In genomic region chr7:2110586-2111396, GRCh38 we compare ENCODE assay signal across 1 cellular context.
TF ChIP-seq lines count a peak whose summit lies in the region.

No MANE protein-coding gene starts in this region.

TF ChIP-seq in HepG2, 621 proteins besides CTCF, POLR2A, EP300 and RAD21 (continued from another document and continues in another):
- TF ChIP-seq MNT (IDR thresholded peaks at IDR 0.05) (no peak), ZNF124 (CRISPR knock-in tag; IDR thresholded peaks at IDR 0.05) (no peak), FIP1L1 (IDR thresholded peaks at IDR 0.05; ENCODE audit: borderline replicate concordance, insufficient read depth, low read depth, low read length) (no peak), ARNT2 (CRISPR knock-in tag; IDR thresholded peaks at IDR 0.05; ENCODE audit: low read depth) (no peak), KAT8 (CRISPR knock-in tag; IDR thresholded peaks at IDR 0.05) (peak; percentile 88), SP5 (CRISPR knock-in tag; IDR thresholded peaks at IDR 0.05; ENCODE audit: borderline replicate concordance, low read depth) (peak; percentile 98), SKI (IDR thresholded peaks at IDR 0.05; ENCODE audit: partially characterized antibody) (peak; percentile 43), ZNF775 (CRISPR knock-in tag; IDR thresholded peaks at IDR 0.05; ENCODE audit: borderline replicate concordance) (no peak), KDM6A (CRISPR knock-in tag; IDR thresholded peaks at IDR 0.05; ENCODE audit: low read depth) (peak; percentile 75), SMAD3 (CRISPR knock-in tag; IDR thresholded peaks at IDR 0.05) (peak; percentile 59; the same call in 1 of the 2 replicates), DDIT3 (CRISPR knock-in tag; IDR thresholded peaks at IDR 0.05) (no peak), MAF1 (CRISPR knock-in tag; IDR thresholded peaks at IDR 0.05; ENCODE audit: borderline replicate concordance) (no peak), ZNF263 (CRISPR knock-in tag; IDR thresholded peaks at IDR 0.05) (peak; percentile 95), KDM1A (CRISPR knock-in tag; IDR thresholded peaks at IDR 0.05) (peak; percentile 77; the same call in 1 of the 2 replicates), PLRG1 (conservative IDR thresholded peaks at IDR 0.05) (no peak), ZNF761 (CRISPR knock-in tag; conservative IDR thresholded peaks at IDR 0.05) (peak; percentile 78; the same call in 1 of the 2 replicates), MATR3 (CRISPR knock-in tag; IDR thresholded peaks at IDR 0.05) (no peak), ZNF530 (CRISPR knock-in tag; IDR thresholded peaks at IDR 0.05; ENCODE audit: low read depth) (no peak), ZNF121 (CRISPR knock-in tag; IDR thresholded peaks at IDR 0.05) (peak; percentile 21; the same call in 1 of the 2 replicates), ATF1 (CRISPR knock-in tag; IDR thresholded peaks at IDR 0.05) (no peak), FUBP1 (CRISPR knock-in tag; IDR thresholded peaks at IDR 0.05; ENCODE audit: borderline replicate concordance) (0 out of 2 replicates have a peak, but pooled peaks have one; percentile 84), JDP2 (CRISPR knock-in tag; IDR thresholded peaks at IDR 0.05; ENCODE audit: borderline replicate concordance) (no peak), SRSF1 (optimal IDR thresholded peaks at IDR 0.05; ENCODE audit: low read depth, low read length) (peak; percentile 38), CBX2 (IDR thresholded peaks at IDR 0.05; ENCODE audit: low read depth, low read length) (no peak), CBX2 (CRISPR knock-in tag; IDR thresholded peaks at IDR 0.05; ENCODE audit: low read depth) (no peak), ZNF691 (CRISPR knock-in tag; IDR thresholded peaks at IDR 0.05; ENCODE audit: borderline replicate concordance, low read depth) (no peak), BHLHE40 (IDR thresholded peaks at IDR 0.05; ENCODE audit: low read length) (0 out of 2 replicates have a peak, but pooled peaks have one; percentile 19), ZSCAN21 (CRISPR knock-in tag; IDR thresholded peaks at IDR 0.05; ENCODE audit: borderline replicate concordance) (peak; percentile 61), ZNF383 (CRISPR knock-in tag; IDR thresholded peaks at IDR 0.05; ENCODE audit: borderline replicate concordance) (no peak), HNRNPK (IDR thresholded peaks at IDR 0.05; ENCODE audit: low read depth, low read length, poor library complexity, severe bottlenecking) (no peak), ZNF407 (CRISPR knock-in tag; IDR thresholded peaks at IDR 0.05; ENCODE audit: not compliant biosample characterization) (peak; percentile 48), U2AF1 (optimal IDR thresholded peaks at IDR 0.05; ENCODE audit: low read depth, low read length) (peak; percentile 53), ZNF446 (CRISPR knock-in tag; IDR thresholded peaks at IDR 0.05) (no peak), ZNF232 (CRISPR knock-in tag; IDR thresholded peaks at IDR 0.05; ENCODE audit: borderline replicate concordance) (no peak), ZFY (CRISPR knock-in tag; IDR thresholded peaks at IDR 0.05) (peak; percentile 73; the same call in 1 of the 2 replicates), ELK4 (CRISPR knock-in tag; IDR thresholded peaks at IDR 0.05; ENCODE audit: borderline replicate concordance) (no peak), GTF3A (CRISPR knock-in tag; conservative IDR thresholded peaks at IDR 0.05) (peak; percentile 71; the same call in 1 of the 2 replicates), TCF12 (IDR thresholded peaks at IDR 0.05) (no peak), TCF12 (CRISPR knock-in tag; IDR thresholded peaks at IDR 0.05) (no peak), ZFP36L2 (CRISPR knock-in tag; IDR thresholded peaks at IDR 0.05) (no peak), ZNF468 (CRISPR knock-in tag; IDR thresholded peaks at IDR 0.05) (0 out of 2 replicates have a peak, but pooled peaks have one; percentile 45), ZNF773 (CRISPR knock-in tag; IDR thresholded peaks at IDR 0.05; ENCODE audit: borderline replicate concordance) (0 out of 2 replicates have a peak, but pooled peaks have one; percentile 31), TEAD2 (CRISPR knock-in tag; IDR thresholded peaks at IDR 0.05) (no peak), PHF21A (CRISPR knock-in tag; IDR thresholded peaks at IDR 0.05) (peak; percentile 88), CENPX (CRISPR knock-in tag; IDR thresholded peaks at IDR 0.05) (no peak), SMAD1 (CRISPR knock-in tag; IDR thresholded peaks at IDR 0.05; ENCODE audit: borderline replicate concordance, low read depth) (no peak), ATRX (CRISPR knock-in tag; IDR thresholded peaks at IDR 0.05; ENCODE audit: borderline replicate concordance) (no peak), KMT2B (CRISPR knock-in tag; IDR thresholded peaks at IDR 0.05) (peak; percentile 61; the same call in 1 of the 2 replicates), PHB2 (IDR thresholded peaks at IDR 0.05; ENCODE audit: partially characterized antibody) (no peak), ZNF558 (CRISPR knock-in tag; IDR thresholded peaks at IDR 0.05; ENCODE audit: borderline replicate concordance) (peak; percentile 41; the same call in 1 of the 2 replicates), RFX1 (IDR thresholded peaks at IDR 0.05) (no peak), XRCC5 (optimal IDR thresholded peaks at IDR 0.05; ENCODE audit: low read length) (no peak), SP1 (IDR thresholded peaks at IDR 0.05) (no peak), SP1 (CRISPR knock-in tag; IDR thresholded peaks at IDR 0.05) (no peak; the same call in 1 of the 2 replicates), ZNF276 (CRISPR knock-in tag; IDR thresholded peaks at IDR 0.05; ENCODE audit: low read depth) (peak; percentile 62; the same call in 1 of the 2 replicates), NBN (conservative IDR thresholded peaks at IDR 0.05) (no peak), ZNF33A (CRISPR knock-in tag; IDR thresholded peaks at IDR 0.05; ENCODE audit: borderline replicate concordance) (no peak), ZC3H4 (CRISPR knock-in tag; IDR thresholded peaks at IDR 0.05; ENCODE audit: borderline replicate concordance) (no peak), MEIS2 (CRISPR knock-in tag; IDR thresholded peaks at IDR 0.05) (peak; percentile 73; the same call in 1 of the 2 replicates), MAFK (conservative IDR thresholded peaks at IDR 0.05 in 1 of 2, IDR thresholded peaks at IDR 0.05 in 1 of 2; ENCODE audit: low read length in 2 of 2) (no peak), ZNF644 (CRISPR knock-in tag; IDR thresholded peaks at IDR 0.05; ENCODE audit: low read depth) (no peak), ZFP41 (CRISPR knock-in tag; IDR thresholded peaks at IDR 0.05; ENCODE audit: borderline replicate concordance) (no peak)
